In the genomic region with DNA sequence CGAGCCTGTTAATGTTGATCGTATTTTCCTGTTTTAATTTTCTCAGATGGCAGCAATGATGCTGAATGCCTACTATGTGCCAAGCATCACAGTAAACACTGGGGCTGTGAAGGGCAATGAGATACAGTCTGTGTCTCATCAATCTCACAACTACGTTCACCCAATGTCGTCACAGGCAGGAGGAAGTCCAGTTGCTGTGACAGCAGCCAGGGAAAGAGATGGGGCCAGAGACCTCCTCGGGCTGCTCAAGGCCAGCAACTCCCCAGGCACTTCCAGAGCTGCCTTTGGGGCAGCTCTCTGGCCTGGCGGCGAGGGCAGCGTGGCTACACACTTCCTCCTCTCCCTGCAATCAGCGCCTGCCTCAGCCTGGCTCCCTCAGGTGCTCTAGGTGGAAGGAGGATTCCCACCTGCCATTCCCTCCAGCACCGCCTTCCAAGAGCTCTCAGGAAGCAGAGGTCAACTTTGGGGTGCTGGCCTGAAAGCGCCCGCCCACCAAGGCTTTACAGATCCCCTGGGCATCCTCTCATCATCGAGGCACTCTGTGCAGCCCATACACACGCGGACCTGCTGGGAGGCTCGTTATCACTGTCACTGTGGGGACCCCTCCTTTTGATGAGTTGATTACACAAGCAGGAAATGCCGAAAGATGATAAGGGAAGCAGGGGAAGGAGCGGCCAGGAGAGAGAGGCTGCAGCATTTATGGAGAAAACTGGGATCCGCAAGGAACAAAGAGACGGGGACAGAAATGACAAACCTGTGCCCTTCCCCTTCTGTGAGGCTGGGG, we compare ENCODE assay signal across 18 cellular contexts.
"Had no signal": no experiment of that assay in that cellular context is flagged by ENCODE, and none has a peak within 500 bp of the region (broad histone marks: within the 10 kb centered on the region; RNA-seq: fewer than 3 reads in every experiment).

No MANE protein-coding gene starts in this region.

- H3K4me3 ChIP-seq: ovary, stomach, vagina had no signal

- ATAC-seq: left colon had no signal

- H3K36me3 Mint-ChIP-seq: activated naive CD4-positive, alpha-beta T cell treated with anti-CD3 and anti-CD28 coated beads, Interleukin-2, amount 50 U/mL, for 24 hours; immature natural killer cell; memory B cell had no signal

- H3K27ac ChIP-seq: brain microvascular endothelial cell, ovary, stomach, vagina had no signal

- H3K27ac Mint-ChIP-seq: activated naive CD4-positive, alpha-beta T cell treated with anti-CD3 and anti-CD28 coated beads, Interleukin-2, amount 50 U/mL, for 24 hours; immature natural killer cell; memory B cell had no signal

- H3K4me3 Mint-ChIP-seq: activated naive CD4-positive, alpha-beta T cell treated with anti-CD3 and anti-CD28 coated beads, Interleukin-2, amount 50 U/mL, for 24 hours; immature natural killer cell; memory B cell; nephron had no signal

- DNase-seq: activated CD4-positive, alpha-beta T cell treated with anti-CD3 and anti-CD28 coated beads, Interleukin-2, amount 50 U/mL, for 1 hour; activated CD4-positive, CD25-positive, alpha-beta regulatory T cell; activated effector memory CD4-positive, alpha-beta T cell treated with Interleukin-2 at 50 U/mL for 16 hours; activated T-cell treated with anti-CD3 and anti-CD28 coated beads, Interleukin-2, amount 50 U/mL, for 1 hour; amniotic stem cell; brain microvascular endothelial cell; cerebellar nuclear complex; dermis blood vessel endothelial cell; immature natural killer cell; left colon; ovary; stimulated activated CD4-positive, alpha-beta T cell treated with anti-CD3 and anti-CD28 coated beads, Interleukin-4, amount 100 ng/mL, for 4 hours; stomach; T-helper 2 cell had no signal

- H3K4me1 ChIP-seq: stomach had no signal

- H3K4me1 Mint-ChIP-seq: activated naive CD4-positive, alpha-beta T cell treated with anti-CD3 and anti-CD28 coated beads, Interleukin-2, amount 50 U/mL, for 24 hours; immature natural killer cell had no signal

- H3K9me3 Mint-ChIP-seq: activated naive CD4-positive, alpha-beta T cell treated with anti-CD3 and anti-CD28 coated beads, Interleukin-2, amount 50 U/mL, for 24 hours; memory B cell; nephron had no signal

- H3K9me3 ChIP-seq: ovary, stomach, vagina had no signal

- H3K36me3 ChIP-seq: brain microvascular endothelial cell, ovary, stomach, vagina had no signal

- H3K27me3 ChIP-seq: brain microvascular endothelial cell, ovary, vagina had no signal
